ENCODE assay signal across 8 cellular contexts in the genomic region with DNA sequence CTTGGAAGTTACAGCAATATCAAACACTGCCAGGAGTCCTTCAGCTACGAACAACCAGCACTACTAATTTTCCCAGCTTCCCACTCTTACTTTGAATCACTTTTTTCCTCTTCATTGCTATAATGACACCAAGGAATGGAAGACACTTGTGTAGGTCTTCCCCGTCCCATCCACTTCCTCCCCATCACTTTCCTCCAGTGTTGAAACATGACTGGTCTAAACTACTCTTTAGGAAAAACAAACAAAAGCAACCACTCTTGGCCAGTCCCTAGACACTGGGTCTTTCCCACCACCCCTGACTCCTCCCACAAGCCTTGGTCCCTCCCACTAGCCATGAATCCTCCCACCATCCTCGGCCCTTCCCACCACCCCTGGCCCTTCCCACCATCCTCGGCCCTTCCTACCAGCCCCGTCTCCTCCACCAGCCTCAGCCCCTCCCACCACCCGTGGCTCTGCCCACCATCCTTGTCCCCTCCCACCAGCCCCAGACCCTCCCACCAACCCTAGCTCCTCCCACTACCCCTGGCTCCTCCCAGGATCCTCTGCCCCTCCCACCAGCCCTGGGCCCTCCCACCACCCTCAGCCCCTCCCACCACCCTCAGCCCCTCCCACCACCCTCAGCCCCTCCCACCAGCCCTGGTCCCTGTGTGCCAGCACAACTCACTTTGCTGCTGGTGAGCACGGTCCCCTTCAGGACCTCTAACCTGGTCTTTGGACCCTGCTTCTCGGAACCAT.
DNase-seq lines count a peak whose midpoint lies in the region; ATAC-seq and TF ChIP-seq lines count a peak whose summit lies in the region.

No MANE protein-coding gene starts in this region.

- POLR2A ChIA-PET in PC-3 (lab: Charles Lee; ENCODE audit: unreplicated experiment), result no interaction called here

- intact Hi-C loops in PC-3 (cut with micrococcal nuclease), result no loop called here

- DNase-seq in activated T-cell treated with anti-CD3 and anti-CD28 coated beads, Interleukin-2, amount 50 U/mL, for 72 hours, result peak; percentile 44 to 48
- DNase-seq in activated T-cell treated with anti-CD3 and anti-CD28 coated beads for 4 hours (no peak), ecto neural progenitor cell (ENCODE audit: low spot score) (peak; percentile 57), NCI-H187 (lab: John Stamatoyannopoulos, UW) (no peak), PC-3 (no peak)
- no peak for DNase-seq in stimulated activated naive B cell treated with anti-CD40 and anti-IgM and Interleukin-4, amounts not matched to agents 10 μg/mL and 1 μg/mL and 100 μg/mL, for 72 hours

- H4K20me1 ChIP-seq in PC-3 (ENCODE audit: low read length), result no peaks in the 10 kb centered on the region

- no TSS peak for BruUV-seq in PC-3 (replicated peaks; lab: Mats Ljungman, UMichigan)

- H3K9me2 ChIP-seq in PC-3 (replicated peaks; ENCODE audit: low read length), result no peaks in the 10 kb centered on the region

- CTCF ChIA-PET in PC-3 (lab: Charles Lee), result no interaction called here

- H3K79me2 ChIP-seq in PC-3 (ENCODE audit: low read length), result no peaks in the 10 kb centered on the region

- H3K9ac ChIP-seq in PC-3 (ENCODE audit: low read length), result no peak overlapping the region

- H3K9me3 ChIP-seq in PC-3 (ENCODE audit: low read length), result no peaks in the 10 kb centered on the region

- no peak overlapping the region for H3K27ac ChIP-seq in PC-3 (ENCODE audit: low read length)

- H3K27me3 ChIP-seq in PC-3 (ENCODE audit: low read length), result peaks cover 6% of the 10 kb centered on the region; the same call in 1 of the 2 replicates

- H3F3A ChIP-seq in PC-3 (ENCODE audit: low read length, unreplicated experiment), result no peaks in the 10 kb centered on the region

- peaks cover 0 to 2% of the 10 kb centered on the region in 2 donors for H3K9me3 Mint-ChIP-seq in activated T-cell treated with anti-CD3 and anti-CD28 coated beads, Interleukin-2, amount 50 U/mL, for 72 hours
- peaks cover 5 to 6% of the 10 kb centered on the region in 2 donors for H3K9me3 Mint-ChIP-seq in stimulated activated naive B cell treated with anti-CD40 and anti-IgM and Interleukin-4, amounts not matched to agents 10 μg/mL and 1 μg/mL and 100 μg/mL, for 72 hours

- H3K4me3 Mint-ChIP-seq in activated T-cell treated with anti-CD3 and anti-CD28 coated beads, Interleukin-2, amount 50 U/mL, for 72 hours, result no peak overlapping the region
- H3K4me3 Mint-ChIP-seq in stimulated activated naive B cell treated with anti-CD40 and anti-IgM and Interleukin-4, amounts not matched to agents 10 μg/mL and 1 μg/mL and 100 μg/mL, for 72 hours, result no peak overlapping the region

- H3K4me3 ChIP-seq in PC-3 (ENCODE audit: low read length), result no peak overlapping the region

- no peaks in the 10 kb centered on the region for H3K4me1 ChIP-seq in PC-3 (ENCODE audit: insufficient read depth, low read length)

- H2AFZ ChIP-seq in PC-3 (ENCODE audit: low read length), result no peak overlapping the region

- no peak overlapping the region for H3K4me2 ChIP-seq in PC-3 (ENCODE audit: low read length)

- H3K27ac Mint-ChIP-seq in activated T-cell treated with anti-CD3 and anti-CD28 coated beads, Interleukin-2, amount 50 U/mL, for 72 hours, result no peak overlapping the region
- H3K27ac Mint-ChIP-seq in stimulated activated naive B cell treated with anti-CD40 and anti-IgM and Interleukin-4, amounts not matched to agents 10 μg/mL and 1 μg/mL and 100 μg/mL, for 72 hours, result no peak overlapping the region

- H3K4me1 Mint-ChIP-seq in activated T-cell treated with anti-CD3 and anti-CD28 coated beads, Interleukin-2, amount 50 U/mL, for 72 hours (ENCODE audit: low read depth), result peaks cover 3% of the 10 kb centered on the region
- H3K4me1 Mint-ChIP-seq in stimulated activated naive B cell treated with anti-CD40 and anti-IgM and Interleukin-4, amounts not matched to agents 10 μg/mL and 1 μg/mL and 100 μg/mL, for 72 hours, result peaks cover 3 to 5% of the 10 kb centered on the region in 2 donors

- ATAC-seq in activated T-cell treated with anti-CD3 and anti-CD28 coated beads, Interleukin-2, amount 50 U/mL, for 72 hours (replicated peaks in 1 of 2), result peak; percentile 79 to 87
- ATAC-seq in HG03175 (IDR thresholded peaks at IDR 0.05; ENCODE audit: unreplicated experiment) (peak; percentile 50), HG03045 (IDR thresholded peaks at IDR 0.05; ENCODE audit: unreplicated experiment) (no peak), PC-3 (no peak)
- peak; percentile 41 to 54 for ATAC-seq in stimulated activated naive B cell treated with anti-CD40 and anti-IgM and Interleukin-4, amounts not matched to agents 10 μg/mL and 1 μg/mL and 100 μg/mL, for 72 hours (replicated peaks)

- no peaks in the 10 kb centered on the region for H3K36me3 ChIP-seq in PC-3 (ENCODE audit: low read depth, low read length)

- H3K27me3 Mint-ChIP-seq in activated T-cell treated with anti-CD3 and anti-CD28 coated beads, Interleukin-2, amount 50 U/mL, for 72 hours (ENCODE audit: low read depth), result peaks cover 12% of the 10 kb centered on the region
- peaks cover 25% of the 10 kb centered on the region in 2 donors for H3K27me3 Mint-ChIP-seq in stimulated activated naive B cell treated with anti-CD40 and anti-IgM and Interleukin-4, amounts not matched to agents 10 μg/mL and 1 μg/mL and 100 μg/mL, for 72 hours

- TF ChIP-seq CTCF in PC-3 (conservative IDR thresholded peaks at IDR 0.05; ENCODE audit: low read depth, low read length), result no peak

- no peaks in the 10 kb centered on the region for H3K36me3 Mint-ChIP-seq in activated T-cell treated with anti-CD3 and anti-CD28 coated beads, Interleukin-2, amount 50 U/mL, for 72 hours (ENCODE audit: insufficient read depth in 2 of 2)
- peaks cover 3% of the 10 kb centered on the region in 2 donors for H3K36me3 Mint-ChIP-seq in stimulated activated naive B cell treated with anti-CD40 and anti-IgM and Interleukin-4, amounts not matched to agents 10 μg/mL and 1 μg/mL and 100 μg/mL, for 72 hours

Comparison
In these comparisons a context has a peak if more than half of its experiments do, and no peak if none do; other contexts are left out.
1. DNase-seq: peak in activated T-cell treated with anti-CD3 and anti-CD28 coated beads, Interleukin-2, amount 50 U/mL, for 72 hours (2 of 2) and ecto neural progenitor cell (single experiment); none in activated T-cell treated with anti-CD3 and anti-CD28 coated beads for 4 hours (single experiment), stimulated activated naive B cell treated with anti-CD40 and anti-IgM and Interleukin-4, amounts not matched to agents 10 μg/mL and 1 μg/mL and 100 μg/mL, for 72 hours (single experiment), NCI-H187 (0 of 2) and PC-3 (single experiment).
2. ATAC-seq: peak in activated T-cell treated with anti-CD3 and anti-CD28 coated beads, Interleukin-2, amount 50 U/mL, for 72 hours (2 of 2), HG03175 (single experiment) and stimulated activated naive B cell treated with anti-CD40 and anti-IgM and Interleukin-4, amounts not matched to agents 10 μg/mL and 1 μg/mL and 100 μg/mL, for 72 hours (2 of 2); none in HG03045 (single experiment) and PC-3 (single experiment).